9 cellular contexts compared by ENCODE assay signal in genomic region chr6:37502703-37503485, GRCh38. TPM values are rescaled to one million over a fixed set of nuclear protein-coding genes. Genes with fewer than 3 reads are reported as not detected.
A peak's percentile ranks its signal among the peaks of the same experiment; 100 is the strongest.
DNase-seq lines count a peak whose midpoint lies in the region; ATAC-seq, FAIRE-seq and TF ChIP-seq lines count a peak whose summit lies in the region.
"Had no signal": no experiment of that assay in that cellular context is flagged by ENCODE, and none has a peak within 500 bp of the region (broad histone marks: within the 10 kb centered on the region; RNA-seq: fewer than 3 reads in every experiment).

No MANE protein-coding gene starts in this region.

- H3K79me2 ChIP-seq in endothelial cell of umbilical vein (ENCODE audit: control insufficient read depth, insufficient read depth, low read length): peaks cover 3% of the 10 kb centered on the region

- intact Hi-C loops in CD4-positive, alpha-beta memory T cell (cut with micrococcal nuclease): loop anchor here (1.0 to 10.0 kb wide), 3 partner anchors 13 to 312 kb away; partner anchors contain the start of genes CMTR1 and ZFAND3
- intact Hi-C loops in endothelial cell of umbilical vein (cut with micrococcal nuclease) (no loop called here), heart right ventricle (cut with DNase I) (no loop called here), posterior vena cava (cut with DNase I) (no loop called here)

- peak; percentile 85 to 94 (median 91) for DNase-seq in CD4-positive, alpha-beta memory T cell
- DNase-seq in LHCN-M2 (ENCODE audit: low read depth) (peak; percentile 32), T-helper 2 cell (peak in 4 of 5 experiments; percentile 42 to 92 (median 78)), endothelial cell of umbilical vein (ENCODE audit: low read depth, low spot score) (no peak), heart right ventricle (no peak), glomerular visceral epithelial cell (ENCODE audit: extremely low spot score) (no peak), GM10248 (ENCODE audit: extremely low spot score) (no peak), posterior vena cava (ENCODE audit: low spot score) (no peak)
- DNase-seq: EL had no signal

- no peaks in the 10 kb centered on the region for H3K36me3 ChIP-seq in CD4-positive, alpha-beta memory T cell (ENCODE audit: insufficient read depth, low read length)
- no peaks in the 10 kb centered on the region for H3K36me3 ChIP-seq in endothelial cell of umbilical vein (ENCODE audit: control insufficient read depth in 2 of 2, extremely low read depth in 1 of 2, insufficient read depth in 2 of 2, low read length in 2 of 2)
- H3K36me3 ChIP-seq in heart right ventricle: no peaks in the 10 kb centered on the region

- peak overlapping the region; percentile 65 to 89 (median 79) for H3K4me3 Mint-ChIP-seq in CD4-positive, alpha-beta memory T cell

- H3K9me3 ChIP-seq in CD4-positive, alpha-beta memory T cell (ENCODE audit: control insufficient read depth in 1 of 2, low read length in 2 of 2): no peaks in the 10 kb centered on the region
- H3K9me3 ChIP-seq in endothelial cell of umbilical vein (replicated peaks; ENCODE audit: control insufficient read depth, insufficient read depth, low read length) (no peaks in the 10 kb centered on the region), heart right ventricle (no peaks in the 10 kb centered on the region)

- WGBS in heart right ventricle, 2 donors: 65 to 66% methylated on average over 9 of the region's 9 CpGs

- POLR2A ChIA-PET in CD4-positive, alpha-beta memory T cell (lab: Charles Lee; ENCODE audit: partially characterized antibody): interaction anchor here (0.5 to 23.5 kb wide), 14 partner anchors 8 to 327 kb away, joined by 3 to 977 read pairs (median 5); partner anchors contain the start of gene CMTR1
- POLR2A ChIA-PET in endothelial cell of umbilical vein (lab: Charles Lee): interaction anchor here (0.6 kb wide), 1 partner anchor 13 kb away, joined by 4 read pairs; no protein-coding TSS in a partner anchor
- POLR2A ChIA-PET in GM10248 (lab: Yijun Ruan, JAX): no interaction called here

- TF ChIP-seq CTCF in endothelial cell of umbilical vein (IDR thresholded peaks at IDR 0.05; ENCODE audit: extremely low read depth in 1 of 2, insufficient read depth in 1 of 2, low read depth in 1 of 2, low read length in 2 of 2): no peak
- no peak for TF ChIP-seq CTCF in heart right ventricle (IDR thresholded peaks at IDR 0.05)
- TF ChIP-seq CTCF in GM10248 (IDR thresholded peaks at IDR 0.05; ENCODE audit: control extremely low read depth, extremely low read depth, low read depth, missing control alignments): no peak

- dilution Hi-C loops in endothelial cell of umbilical vein (cut with MboI; ENCODE audit: extremely low pct_ligation_motif_present, low sequenced_read_pairs): no loop called here

- CTCF ChIA-PET in CD4-positive, alpha-beta memory T cell (lab: Charles Lee; ENCODE audit: partially characterized antibody): interaction anchor here (1.1 to 6.6 kb wide), 10 partner anchors 10 to 190 kb away, joined by 3 to 77 read pairs (median 5); no protein-coding TSS in a partner anchor
- CTCF ChIA-PET in endothelial cell of umbilical vein (lab: Charles Lee): no interaction called here
- CTCF ChIA-PET in GM10248 (lab: Yijun Ruan, JAX): interaction anchor here (0.7 to 6.4 kb wide), 9 partner anchors 9 to 190 kb away, joined by 3 to 34 read pairs (median 3); no protein-coding TSS in a partner anchor

- H3K4me1 Mint-ChIP-seq in CD4-positive, alpha-beta memory T cell: peaks cover 62 to 96% (median 79%) of the 10 kb centered on the region in 4 donors

- no peaks in the 10 kb centered on the region for H3K9me1 ChIP-seq in endothelial cell of umbilical vein (replicated peaks; ENCODE audit: control insufficient read depth, extremely low read depth, insufficient read depth, low read length)

- peak overlapping the region; percentile 98 to 100 (median 100) for H3K27ac Mint-ChIP-seq in CD4-positive, alpha-beta memory T cell

- H3K9me3 Mint-ChIP-seq in CD4-positive, alpha-beta memory T cell: no peaks in the 10 kb centered on the region

- H4K20me1 ChIP-seq in endothelial cell of umbilical vein (replicated peaks; ENCODE audit: control insufficient read depth, extremely low read depth, insufficient read depth, low read length): no peaks in the 10 kb centered on the region

- no peaks in the 10 kb centered on the region for H3K27me3 Mint-ChIP-seq in CD4-positive, alpha-beta memory T cell

- H3K36me3 Mint-ChIP-seq in CD4-positive, alpha-beta memory T cell: peaks cover 0 to 4% of the 10 kb centered on the region in 2 donors

- H3K27ac ChIP-seq in CD4-positive, alpha-beta memory T cell (ENCODE audit: low read depth, low read length): peak overlapping the region; percentile 91
- H3K27ac ChIP-seq in endothelial cell of umbilical vein (ENCODE audit: insufficient read depth, low read depth, low read length) (no peak overlapping the region), heart right ventricle (peak overlapping the region in 1 of 10 donors; percentile 77)

- FAIRE-seq in endothelial cell of umbilical vein (lab: Jason Lieb, UNC): peak; percentile 28

- no peak for TF ChIP-seq POLR2A in endothelial cell of umbilical vein (IDR thresholded peaks at IDR 0.05; ENCODE audit: low read depth, low read length)

- peak overlapping the region in 1 of 2 donors; percentile 29 for H3K4me3 ChIP-seq in CD4-positive, alpha-beta memory T cell (ENCODE audit: low read length in 2 of 2)
- H3K4me3 ChIP-seq in endothelial cell of umbilical vein (replicated peaks in 1 of 3; ENCODE audit: insufficient read depth in 1 of 3, low read depth in 1 of 3, low read length in 3 of 3) (no peak overlapping the region), heart right ventricle (no peak overlapping the region)

- no TSS peak for BruUV-seq in endothelial cell of umbilical vein (replicated peaks; lab: Mats Ljungman, UMichigan)

- peaks cover 91% of the 10 kb centered on the region for H3K4me1 ChIP-seq in CD4-positive, alpha-beta memory T cell (ENCODE audit: insufficient read depth, low read length)
- H3K4me1 ChIP-seq in endothelial cell of umbilical vein (ENCODE audit: control insufficient read depth, extremely low read depth, insufficient read depth, low read length) (peaks cover 7% of the 10 kb centered on the region), heart right ventricle (peaks cover 0 to 24% (median 8%) of the 10 kb centered on the region in 9 donors)

- H3K9ac ChIP-seq in endothelial cell of umbilical vein (replicated peaks; ENCODE audit: extremely low read depth, insufficient read depth, low read length): no peak overlapping the region

- H3K4me2 ChIP-seq in endothelial cell of umbilical vein (ENCODE audit: insufficient read depth, low read length): no peak overlapping the region

- ATAC-seq in heart right ventricle: no peak

- H3K27me3 ChIP-seq in CD4-positive, alpha-beta memory T cell (ENCODE audit: insufficient read depth, low read length): no peaks in the 10 kb centered on the region
- H3K27me3 ChIP-seq in endothelial cell of umbilical vein (ENCODE audit: control insufficient read depth in 2 of 2, insufficient read depth in 2 of 2, low read length in 2 of 2) (peaks cover 11 to 17% of the 10 kb centered on the region in 2 experiments), heart right ventricle (no peaks in the 10 kb centered on the region)

- no peak overlapping the region for H2AFZ ChIP-seq in endothelial cell of umbilical vein (ENCODE audit: low read depth, low read length)

TF ChIP-seq in endothelial cell of umbilical vein, 7 proteins besides CTCF, POLR2A, EP300 and RAD21:
- no peak for TF ChIP-seq GATA2 (IDR thresholded peaks at IDR 0.05; ENCODE audit: insufficient read depth, insufficient read length, low read depth, low read length)
- TF ChIP-seq POLR2AphosphoS5 (IDR thresholded peaks at IDR 0.05; ENCODE audit: insufficient read depth, low read depth, low read length): no peak
- no peak for TF ChIP-seq MAX (IDR thresholded peaks at IDR 0.05; ENCODE audit: insufficient read depth, insufficient read length)
- no peak for TF ChIP-seq JUN (IDR thresholded peaks at IDR 0.05; ENCODE audit: borderline replicate concordance, insufficient read depth, insufficient read length, low read depth)
- no peak for TF ChIP-seq MYC (IDR thresholded peaks at IDR 0.05; ENCODE audit: low read depth, low read length)

RNA-seq across cellular contexts. Expression of gene CCDC167, which starts 3.2 kb away (rescaled TPM):
- total RNA-seq in CD4-positive, alpha-beta memory T cell: 10 to 100 TPM; 25.1 to 27.8 TPM
- 100 to 1,000 TPM; 151 to 226 TPM for polyA plus RNA-seq in CD4-positive, alpha-beta memory T cell
- total RNA-seq in LHCN-M2 (2014; rRNA removed) (41.4 and 47.6 TPM in 2 replicates), endothelial cell of umbilical vein (46.6 and 52.7 TPM in 2 replicates), heart right ventricle (10 to 100 TPM; 17.5 to 34.7 (median 24.1) TPM), posterior vena cava (10 to 100 TPM; 16.2 to 18.9 TPM)
- polyA plus RNA-seq in LHCN-M2 (2012): 63.4 TPM
- polyA plus RNA-seq in endothelial cell of umbilical vein (84.8 and 105 TPM in 2 replicates), heart right ventricle (100 to 1,000 TPM in 1 of 2 donors, 10 to 100 TPM in 1; 25.3 to 103 TPM)
- polyA plus RNA-seq in endothelial cell of umbilical vein (2011; cell fraction: cytosol; rRNA removed): 140 and 204 TPM in 2 replicates
- 43.4 and 47.1 TPM in 2 replicates for polyA plus RNA-seq in endothelial cell of umbilical vein (2011; cell fraction: nucleus; rRNA removed)
- 73.3 and 84.0 TPM in 2 replicates for polyA plus RNA-seq in endothelial cell of umbilical vein (2012)
- 13.9 and 20.1 TPM in 2 replicates for polyA minus RNA-seq in endothelial cell of umbilical vein
- polyA minus RNA-seq in endothelial cell of umbilical vein (2011; cell fraction: cytosol; rRNA and poly(A)+ RNA removed): 9.9 TPM
- 3.5 and 6.1 TPM in 2 replicates for polyA minus RNA-seq in endothelial cell of umbilical vein (2011; cell fraction: nucleus; rRNA and poly(A)+ RNA removed)

Comparison
In these comparisons a context has a peak if more than half of its experiments do, and no peak if none do; other contexts are left out.
1. DNase-seq: peak in CD4-positive, alpha-beta memory T cell (5 of 5), LHCN-M2 (single experiment) and T-helper 2 cell (4 of 5); none in endothelial cell of umbilical vein (single experiment), heart right ventricle (0 of 2), glomerular visceral epithelial cell (single experiment), GM10248 (single experiment) and posterior vena cava (single experiment).